Comparison of ENCODE assay signal across 19 cellular contexts in genomic region chr7:1244701-1245526, GRCh38. TPM values are rescaled to one million over a fixed set of nuclear protein-coding genes. Genes with fewer than 3 reads are reported as not detected.
DNase-seq lines count a peak whose midpoint lies in the region; ATAC-seq and TF ChIP-seq lines count a peak whose summit lies in the region.
"Had no signal": no experiment of that assay in that cellular context is flagged by ENCODE, and none has a peak within 500 bp of the region (broad histone marks: within the 10 kb centered on the region; RNA-seq: fewer than 3 reads in every experiment).

No MANE protein-coding gene starts in this region.

- no peak overlapping the region for H3K4ac ChIP-seq in neuronal stem cell (ENCODE audit: low read length)

- no peak for DNase-seq in CD4-positive, alpha-beta memory T cell
- DNase-seq in GM23338 (ENCODE audit: low spot score) (no peak), endodermal cell (peak; percentile 79), neuronal stem cell (ENCODE audit: low spot score) (no peak), hepatocyte (ENCODE audit: low spot score) (no peak), NCI-H2227 (lab: John Stamatoyannopoulos, UW; ENCODE audit: unreplicated experiment) (no peak)
- DNase-seq: Calu3; CD4-positive, alpha-beta T cell; NCI-H1048; NCI-H1436 treated with DMSO at 0.1 percent for 48 hours; NCI-H2029 treated with DMSO at 0.1 percent for 48 hours; NCI-H2171 treated with DMSO at 0.1 percent for 48 hours; NCI-H748 treated with DMSO at 0.1 percent for 48 hours had no signal

- TF ChIP-seq CTCF in GM23338 (conservative IDR thresholded peaks at IDR 0.05; ENCODE audit: low read depth in 2 of 2) (no peak), endodermal cell (conservative IDR thresholded peaks at IDR 0.05) (no peak), hepatocyte (IDR thresholded peaks at IDR 0.05; ENCODE audit: poor library complexity) (no peak)

- intact Hi-C loops in CD4-positive, alpha-beta memory T cell (cut with micrococcal nuclease) = no loop called here

- peaks cover 0 to 15% (median 0%) of the 10 kb centered on the region in 8 donors for H3K9me3 Mint-ChIP-seq in CD4-positive, alpha-beta memory T cell
- H3K9me3 Mint-ChIP-seq in GM23338 (no peaks in the 10 kb centered on the region; the same call in 2 of the 3 replicates), endodermal cell (no peaks in the 10 kb centered on the region)
- H3K9me3 Mint-ChIP-seq: CD4-positive, alpha-beta T cell had no signal

- H3K4me3 Mint-ChIP-seq in CD4-positive, alpha-beta memory T cell = peak overlapping the region in 1 of 8 donors; percentile 20
- no peak overlapping the region for H3K4me3 Mint-ChIP-seq in GM23338
- H3K4me3 Mint-ChIP-seq in endodermal cell = no peak overlapping the region
- H3K4me3 Mint-ChIP-seq: CD4-positive, alpha-beta T cell had no signal

- H2BK15ac ChIP-seq in neuronal stem cell (ENCODE audit: low read length) = no peak overlapping the region

- H3K27me3 ChIP-seq in CD4-positive, alpha-beta memory T cell (ENCODE audit: insufficient read depth, low read length) = peaks cover 63% of the 10 kb centered on the region
- peaks cover 96% of the 10 kb centered on the region for H3K27me3 ChIP-seq in GM23338 (ENCODE audit: insufficient read depth)
- H3K27me3 ChIP-seq in endodermal cell (ENCODE audit: control insufficient read depth, insufficient read depth, low read length, poor library complexity, severe bottlenecking) = peaks cover 99% of the 10 kb centered on the region
- H3K27me3 ChIP-seq in neuronal stem cell (ENCODE audit: control insufficient read depth in 3 of 3, insufficient read depth in 3 of 3, low read depth in 1 of 3, low read length in 3 of 3) = peaks cover 60 to 99% (median 95%) of the 10 kb centered on the region in 3 experiments
- peaks cover 95% of the 10 kb centered on the region for H3K27me3 ChIP-seq in hepatocyte

- H3K14ac ChIP-seq in neuronal stem cell (ENCODE audit: low read length) = no peak overlapping the region

- no peak overlapping the region for H3K23ac ChIP-seq in neuronal stem cell (ENCODE audit: low read depth, low read length, poor library complexity)

- no peak overlapping the region for H3K27ac ChIP-seq in CD4-positive, alpha-beta memory T cell (ENCODE audit: low read depth, low read length)
- no peak overlapping the region for H3K27ac ChIP-seq in GM23338 (ENCODE audit: low read depth)
- H3K27ac ChIP-seq in endodermal cell (ENCODE audit: low read depth, low read length) = no peak overlapping the region
- H3K27ac ChIP-seq in neuronal stem cell (replicated peaks; ENCODE audit: low read length) = no peak overlapping the region
- no peak overlapping the region for H3K27ac ChIP-seq in hepatocyte
- H3K27ac ChIP-seq: PC-9 had no signal

- no peaks in the 10 kb centered on the region for H3K79me1 ChIP-seq in neuronal stem cell (ENCODE audit: low read depth, low read length)

- H3K4me1 ChIP-seq in CD4-positive, alpha-beta memory T cell (ENCODE audit: insufficient read depth, low read length) = peaks cover 15% of the 10 kb centered on the region
- H3K4me1 ChIP-seq in GM23338 (ENCODE audit: insufficient read depth) = peaks cover 54% of the 10 kb centered on the region
- H3K4me1 ChIP-seq in endodermal cell (ENCODE audit: control insufficient read depth, insufficient read depth, low read length) = peaks cover 12% of the 10 kb centered on the region
- peaks cover 7 to 16% of the 10 kb centered on the region in 2 donors for H3K4me1 ChIP-seq in neuronal stem cell (ENCODE audit: control insufficient read depth in 2 of 2, insufficient read depth in 1 of 2, low read depth in 1 of 2, low read length in 2 of 2)
- H3K4me1 ChIP-seq in hepatocyte (ENCODE audit: insufficient read depth) = no peaks in the 10 kb centered on the region

- H2AFZ ChIP-seq in GM23338 (no peak overlapping the region), neuronal stem cell (ENCODE audit: low read length) (no peak overlapping the region), hepatocyte (no peak overlapping the region)
- H2AFZ ChIP-seq: PC-9 had no signal

- no peak overlapping the region for H2BK120ac ChIP-seq in neuronal stem cell (ENCODE audit: low read depth, low read length)

- H3K4me3 ChIP-seq in CD4-positive, alpha-beta memory T cell (ENCODE audit: low read length in 2 of 2) = no peak overlapping the region
- peak overlapping the region; percentile 32 for H3K4me3 ChIP-seq in GM23338
- no peak overlapping the region for H3K4me3 ChIP-seq in endodermal cell (ENCODE audit: low read length)
- H3K4me3 ChIP-seq in neuronal stem cell (ENCODE audit: low read length in 2 of 2) = no peak overlapping the region
- no peak overlapping the region for H3K4me3 ChIP-seq in hepatocyte
- H3K4me3 ChIP-seq: PC-9 had no signal

- H3K79me2 ChIP-seq in GM23338 (replicated peaks; ENCODE audit: insufficient read depth) (no peaks in the 10 kb centered on the region), hepatocyte (no peaks in the 10 kb centered on the region)

- H4K91ac ChIP-seq in neuronal stem cell (ENCODE audit: low read depth, low read length, poor library complexity) = no peak overlapping the region

- POLR2A ChIA-PET in CD4-positive, alpha-beta memory T cell (lab: Charles Lee; ENCODE audit: partially characterized antibody) = interaction anchor here (1.0 kb wide), 1 partner anchor 12 kb away, joined by 3 read pairs; the partner anchor contains the start of gene UNCX

- H2AK5ac ChIP-seq in neuronal stem cell (ENCODE audit: low read depth, low read length) = peak overlapping the region; percentile 83

- H3K36me3 Mint-ChIP-seq in CD4-positive, alpha-beta memory T cell = no peaks in the 10 kb centered on the region
- no peaks in the 10 kb centered on the region for H3K36me3 Mint-ChIP-seq in GM23338 (ENCODE audit: low read depth)
- H3K36me3 Mint-ChIP-seq in endodermal cell (ENCODE audit: low read depth) = no peaks in the 10 kb centered on the region

- H3K9me2 ChIP-seq in GM23338 (ENCODE audit: insufficient read depth) = no peaks in the 10 kb centered on the region
- no peaks in the 10 kb centered on the region for H3K9me2 ChIP-seq in hepatocyte (replicated peaks; ENCODE audit: insufficient read depth)

- CTCF ChIA-PET in CD4-positive, alpha-beta memory T cell (lab: Charles Lee; ENCODE audit: partially characterized antibody) = interaction anchor here (0.5 kb wide), 1 partner anchor 67 kb away, joined by 3 read pairs; no protein-coding TSS in a partner anchor

- peaks cover 8 to 46% (median 16%) of the 10 kb centered on the region in 4 donors for H3K4me1 Mint-ChIP-seq in CD4-positive, alpha-beta memory T cell
- H3K4me1 Mint-ChIP-seq in GM23338 (peaks cover 33% of the 10 kb centered on the region), endodermal cell (peaks cover 23% of the 10 kb centered on the region)

- H4K20me1 ChIP-seq in GM23338 (replicated peaks; ENCODE audit: insufficient read depth) = peaks cover 19% of the 10 kb centered on the region; the same call in 1 of the 2 replicates
- no peaks in the 10 kb centered on the region for H4K20me1 ChIP-seq in hepatocyte (ENCODE audit: insufficient read depth, poor library complexity, severe bottlenecking)

- peak overlapping the region in 4 of 7 donors; percentile 47 to 85 (median 60) for H3K27ac Mint-ChIP-seq in CD4-positive, alpha-beta memory T cell
- H3K27ac Mint-ChIP-seq in GM23338 = no peak overlapping the region
- H3K27ac Mint-ChIP-seq in endodermal cell = no peak overlapping the region
- H3K27ac Mint-ChIP-seq: CD4-positive, alpha-beta T cell had no signal

- no peak overlapping the region for H3K18ac ChIP-seq in neuronal stem cell (ENCODE audit: low read length)

- H4K8ac ChIP-seq in neuronal stem cell (ENCODE audit: low read depth, low read length) = no peak overlapping the region

- H3K9me3 ChIP-seq in CD4-positive, alpha-beta memory T cell (ENCODE audit: control insufficient read depth in 1 of 2, low read length in 2 of 2) = no peaks in the 10 kb centered on the region
- no peaks in the 10 kb centered on the region for H3K9me3 ChIP-seq in endodermal cell (ENCODE audit: control insufficient read depth, low read length)
- peaks cover 2 to 8% of the 10 kb centered on the region in 2 donors for H3K9me3 ChIP-seq in neuronal stem cell (replicated peaks in 1 of 2; ENCODE audit: control insufficient read depth in 2 of 2, insufficient read depth in 1 of 2, low read depth in 1 of 2, low read length in 2 of 2)
- H3K9me3 ChIP-seq in hepatocyte (ENCODE audit: low read depth) = no peaks in the 10 kb centered on the region

- peaks cover 40 to 48% of the 10 kb centered on the region in 2 donors for H3K27me3 Mint-ChIP-seq in CD4-positive, alpha-beta memory T cell
- H3K27me3 Mint-ChIP-seq in GM23338 (ENCODE audit: insufficient read depth, low read depth, poor library complexity) (peaks cover 89% of the 10 kb centered on the region), endodermal cell (ENCODE audit: insufficient read depth) (peaks cover 91% of the 10 kb centered on the region)

- H3K36me3 ChIP-seq in CD4-positive, alpha-beta memory T cell (ENCODE audit: insufficient read depth, low read length) = no peaks in the 10 kb centered on the region
- no peaks in the 10 kb centered on the region for H3K36me3 ChIP-seq in GM23338 (ENCODE audit: insufficient read depth)
- H3K36me3 ChIP-seq in endodermal cell (ENCODE audit: control insufficient read depth, insufficient read depth, low read length) = no peaks in the 10 kb centered on the region
- H3K36me3 ChIP-seq in neuronal stem cell (replicated peaks in 1 of 2; ENCODE audit: control insufficient read depth in 2 of 2, insufficient read depth in 2 of 2, low read length in 2 of 2) = no peaks in the 10 kb centered on the region
- H3K36me3 ChIP-seq in hepatocyte (replicated peaks; ENCODE audit: insufficient read depth, low read depth) = no peaks in the 10 kb centered on the region

- no peak overlapping the region for H2BK12ac ChIP-seq in neuronal stem cell (ENCODE audit: low read length)

- no peak overlapping the region for H2BK5ac ChIP-seq in neuronal stem cell (ENCODE audit: low read length)

- H3K4me2 ChIP-seq in GM23338 (peak overlapping the region; percentile 72), neuronal stem cell (ENCODE audit: insufficient read depth, low read length, poor library complexity, severe bottlenecking) (no peak overlapping the region), hepatocyte (no peak overlapping the region)
- H3K4me2 ChIP-seq: PC-9 had no signal

- no peak for ATAC-seq in GM23338
- no peak for ATAC-seq in HG02759 (IDR thresholded peaks at IDR 0.05; ENCODE audit: unreplicated experiment)
- ATAC-seq: HCT116 had no signal

- peaks cover 23% of the 10 kb centered on the region for H3F3A ChIP-seq in GM23338 (replicated peaks; ENCODE audit: low read depth)

- H3K9ac ChIP-seq in endodermal cell (ENCODE audit: extremely low read depth, low read length, poor library complexity, severe bottlenecking) (no peak overlapping the region), neuronal stem cell (ENCODE audit: low read depth, low read length, poor library complexity) (no peak overlapping the region)

- 12 to 13% methylated on average over 6 to 14 of the region's 14 CpGs for WGBS in endodermal cell (ENCODE audit: insufficient coverage in 1 of 2, insufficient read length in 1 of 2), 2 experiments
- WGBS in neuronal stem cell (ENCODE audit: extremely low coverage in 2 of 2, insufficient read length in 2 of 2, insufficient replicate concordance in 1 of 2), 2 donors = no CpG with 5 or more reads among the region's 14 CpGs
- 15% methylated on average over 14 of the region's 14 CpGs for WGBS in hepatocyte (ENCODE audit: low lambda C conversion rate, missing lambda C conversion rate)

RNA-seq across cellular contexts. Expression of gene UNCX, which starts 12.2 kb away (rescaled TPM):
- not detected for total RNA-seq in CD4-positive, alpha-beta memory T cell
- polyA plus RNA-seq in CD4-positive, alpha-beta memory T cell = not detected
- not detected in 2 replicates for total RNA-seq in GM23338 (2014; rRNA removed; shearing (Covaris generic))
- not detected in 2 replicates for polyA plus RNA-seq in GM23338 (2016; fragmentation: Nextera tagmentation; extraction: Ambion mirVana)
- total RNA-seq in endodermal cell = under 1 TPM in 1 of 2 donors, not detected in 1; 0.13 TPM
- 15.6 TPM for polyA plus RNA-seq in endodermal cell (2013, experiment 1 of 2)
- 11.1 TPM for polyA plus RNA-seq in endodermal cell (2013, experiment 2 of 2)
- polyA plus RNA-seq in neuronal stem cell (2013, experiment 1 of 2) = 0.01 TPM
- 0.01 TPM for polyA plus RNA-seq in neuronal stem cell (2013, experiment 2 of 2)
- not detected in 2 replicates for total RNA-seq in hepatocyte
- polyA plus RNA-seq in hepatocyte = not detected in 2 replicates
- total RNA-seq: Calu3; CD4-positive, alpha-beta T cell; MCF 10A; NCI-H460; PC-9; SK-MEL-5 had no signal

Comparison
In these comparisons a context has a peak if more than half of its experiments do, and no peak if none do; other contexts are left out.
1. H3K27ac Mint-ChIP-seq: peak in CD4-positive, alpha-beta memory T cell (4 of 7); none in GM23338 (single experiment) and endodermal cell (single experiment).